8 cellular contexts compared by ENCODE assay signal in the genomic region with DNA sequence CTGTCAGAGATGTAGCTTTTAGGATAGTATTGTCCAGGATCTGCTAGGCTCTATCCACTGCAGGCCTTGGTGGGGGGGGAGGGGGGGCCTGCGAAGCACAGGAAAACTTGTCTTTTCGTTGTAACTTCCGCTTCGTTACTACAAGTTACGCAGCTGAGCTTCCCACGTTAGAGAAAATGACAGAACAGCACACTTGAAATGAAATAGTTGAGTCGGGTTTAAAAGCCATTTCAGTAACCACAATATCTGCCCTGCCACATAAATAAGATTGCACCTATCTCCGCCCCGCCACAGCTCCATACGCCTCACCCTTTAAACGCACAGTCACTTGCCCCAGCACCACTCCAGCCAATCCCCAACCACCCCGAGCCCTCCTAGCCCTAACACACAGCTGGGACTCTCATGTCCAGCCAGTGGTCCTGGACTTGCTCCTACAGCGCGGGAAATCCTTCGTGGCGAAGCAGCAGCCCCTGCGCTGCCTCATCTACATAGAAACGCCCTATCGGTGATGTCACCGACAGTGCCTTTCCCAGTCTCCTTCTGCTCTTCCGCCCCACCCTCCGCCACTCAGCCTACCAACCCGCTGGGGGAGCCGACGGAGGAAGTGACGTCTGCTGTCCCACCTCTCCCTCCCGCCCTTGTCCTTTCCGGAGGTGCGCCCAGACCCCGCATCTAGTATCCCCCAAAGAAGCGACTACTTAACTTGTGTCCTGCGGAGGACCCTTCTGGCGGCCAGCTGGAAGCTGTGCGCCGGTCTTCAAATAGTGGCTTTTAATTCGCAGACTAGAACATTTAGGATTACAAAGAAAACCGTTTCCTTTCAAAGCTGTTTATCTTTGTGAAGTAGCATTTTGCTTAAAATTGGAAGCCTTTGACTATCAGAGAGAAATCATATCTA. TPM values are rescaled to one million over a fixed set of nuclear protein-coding genes. Genes with fewer than 3 reads are reported as not detected.
DNase-seq lines count a peak whose midpoint lies in the region; ATAC-seq and TF ChIP-seq lines count a peak whose summit lies in the region.
"Not testable (repeated sequence)": the region's sequence is repeated elsewhere in the genome, so short reads cannot be mapped to it uniquely, and the experiment has no call there.

No MANE protein-coding gene starts in this region.

- H3K27ac ChIP-seq in WERI-Rb-1 (peak overlapping the region; percentile 100), brain microvascular endothelial cell (peak overlapping the region; percentile 100), psoas muscle (peak overlapping the region; percentile 84)

- WGBS in psoas muscle, 3 donors, result 1 to 2% (median 1%) methylated on average over 23 to 28 of the region's 37 CpGs

- H3K9me3 ChIP-seq in WERI-Rb-1 (ENCODE audit: severe bottlenecking); psoas muscle: not testable (repeated sequence)

- intact Hi-C loops in psoas muscle (cut with DNase I), result not testable (repeated sequence)

- in situ Hi-C loops in brain microvascular endothelial cell (cut with HindIII; ENCODE audit: low pct_ligation_motif_present, low sequenced_read_pairs), result not testable (repeated sequence)

- not testable (repeated sequence) for H3K4me1 ChIP-seq in psoas muscle

- H3K4me3 ChIP-seq in WERI-Rb-1 (ENCODE audit: low read depth, low read length) (peak overlapping the region; percentile 74), brain microvascular endothelial cell (ENCODE audit: low read depth, low read length) (peak overlapping the region; percentile 59), psoas muscle (peak overlapping the region; percentile 64)

- DNase-seq in NCI-H1694 treated with DMSO at 0.1 percent for 48 hours (lab: John Stamatoyannopoulos, UW) (peak; percentile 9), WERI-Rb-1 (peak; percentile 96), brain microvascular endothelial cell (peak; percentile 94), hypothalamus (lab: John Stamatoyannopoulos, UW) (peak in 50 of 51 donors; percentile 16 to 96 (median 64)), psoas muscle (peak; percentile 46 to 80), ureter (ENCODE audit: low spot score) (peak; percentile 53)

- H3K27me3 ChIP-seq in WERI-Rb-1 (ENCODE audit: insufficient read depth, low read depth, severe bottlenecking); brain microvascular endothelial cell (replicated peaks): not testable (repeated sequence)
- H3K27me3 ChIP-seq in psoas muscle (ENCODE audit: insufficient read depth in 3 of 3, low read length in 2 of 3), result peaks cover 0 to 11% (median 0%) of the 10 kb centered on the region in 3 donors

- peak; percentile 88 for TF ChIP-seq POLR2A in GM15510 (IDR thresholded peaks at IDR 0.05; ENCODE audit: borderline replicate concordance, extremely low read depth, insufficient read length)

- TF ChIP-seq CTCF in WERI-Rb-1 (IDR thresholded peaks at IDR 0.05; ENCODE audit: low read depth, low read length); brain microvascular endothelial cell (IDR thresholded peaks at IDR 0.05; ENCODE audit: low read depth, low read length, missing control alignments); psoas muscle (IDR thresholded peaks at IDR 0.05): not testable (repeated sequence)

- ATAC-seq in HG02798 (IDR thresholded peaks at IDR 0.05; ENCODE audit: poor library complexity, unreplicated experiment) (peak; percentile 93), psoas muscle (peak; percentile 98 to 100 (median 98))

- not testable (repeated sequence) for H3K36me3 ChIP-seq in WERI-Rb-1; brain microvascular endothelial cell (replicated peaks); psoas muscle (ENCODE audit: insufficient read depth in 1 of 2, low read depth in 1 of 2)

RNA-seq across cellular contexts. Expression of a gene that starts 46.2 kb away (rescaled TPM):
- not detected for total RNA-seq in psoas muscle
- not detected for polyA plus RNA-seq in psoas muscle
- total RNA-seq in ureter, result not detected

Comparison
In these comparisons a context has a peak if more than half of its experiments do, and no peak if none do; other contexts are left out.
1. Peak in every context shown above with its lines: DNase-seq, ATAC-seq, H3K4me3 ChIP-seq and H3K27ac ChIP-seq.
2. DNase-seq: peak in every context shown above with its lines; median percentile 96 in WERI-Rb-1; 94 in brain microvascular endothelial cell; 64 in hypothalamus; 63 in psoas muscle; 53 in ureter; 9 in NCI-H1694 treated with DMSO at 0.1 percent for 48 hours.